8 cellular contexts compared by ENCODE assay signal in genomic region chr17:28599311-28600184, GRCh38. TPM values are rescaled to one million over a fixed set of nuclear protein-coding genes. Genes with fewer than 3 reads are reported as not detected.
A peak's percentile ranks its signal among the peaks of the same experiment; 100 is the strongest.
DNase-seq lines count a peak whose midpoint lies in the region; ATAC-seq, FAIRE-seq and TF ChIP-seq lines count a peak whose summit lies in the region.

No MANE protein-coding gene starts in this region.

- peak overlapping the region; percentile 99 for H3K27ac Mint-ChIP-seq in activated CD4-positive, alpha-beta memory T cell treated with anti-CD3 and anti-CD28 coated beads, Interleukin-2, amount 10 ng/mL, durations not matched to agents 7 days and 5 days
- peak overlapping the region; percentile 89 for H3K27ac Mint-ChIP-seq in endodermal cell

- H3K36me3 Mint-ChIP-seq in activated CD4-positive, alpha-beta memory T cell treated with anti-CD3 and anti-CD28 coated beads, Interleukin-2, amount 10 ng/mL, durations not matched to agents 7 days and 5 days (ENCODE audit: low read depth), result peaks cover 18% of the 10 kb centered on the region
- peaks cover 18% of the 10 kb centered on the region for H3K36me3 Mint-ChIP-seq in endodermal cell (ENCODE audit: low read depth)

- H3K36me3 ChIP-seq in BJ (ENCODE audit: control insufficient read depth, insufficient read depth, low read length) (no peaks in the 10 kb centered on the region), endodermal cell (ENCODE audit: control insufficient read depth, insufficient read depth, low read length) (peaks cover 16% of the 10 kb centered on the region), mucosa of descending colon (ENCODE audit: low read depth) (no peaks in the 10 kb centered on the region)

- H3K4me1 ChIP-seq in endodermal cell (ENCODE audit: control insufficient read depth, insufficient read depth, low read length) (no peaks in the 10 kb centered on the region), mucosa of descending colon (ENCODE audit: low read depth) (peaks cover 18% of the 10 kb centered on the region)

- FAIRE-seq in GM19239 (lab: Jason Lieb, UNC), result peak; percentile 79

- peak overlapping the region; percentile 24 for H3K27ac ChIP-seq in endodermal cell (ENCODE audit: low read depth, low read length)

- H3K9me3 Mint-ChIP-seq in activated CD4-positive, alpha-beta memory T cell treated with anti-CD3 and anti-CD28 coated beads, Interleukin-2, amount 10 ng/mL, durations not matched to agents 7 days and 5 days, result no peaks in the 10 kb centered on the region
- H3K9me3 Mint-ChIP-seq in endodermal cell, result peaks cover 3% of the 10 kb centered on the region

- POLR2A ChIA-PET in BJ (lab: Charles Lee), result interaction anchor here (0.5 kb wide), 1 partner anchor 101 kb away, joined by 16 read pairs; no protein-coding TSS in a partner anchor
- POLR2A ChIA-PET in activated CD4-positive, alpha-beta memory T cell treated with anti-CD3 and anti-CD28 coated beads, Interleukin-2, amount 10 ng/mL, durations not matched to agents 7 days and 5 days (lab: Charles Lee), result interaction anchor here (0.6 to 3.6 kb wide), 28 partner anchors 10 to 356 kb away, joined by 3 to 61 read pairs (median 6); partner anchors contain the start of genes ALDOC, BLTP2, PIGS and POLDIP2

- no peaks in the 10 kb centered on the region for H3K27me3 ChIP-seq in BJ (ENCODE audit: control insufficient read depth, insufficient read depth, low read length)
- no peaks in the 10 kb centered on the region for H3K27me3 ChIP-seq in endodermal cell (ENCODE audit: control insufficient read depth, insufficient read depth, low read length, poor library complexity, severe bottlenecking)

- 34 to 50% methylated on average over 30 to 40 of the region's 40 CpGs for WGBS in endodermal cell (ENCODE audit: insufficient coverage in 1 of 2, insufficient read length in 1 of 2), 2 experiments

- peaks cover 23% of the 10 kb centered on the region for H3K4me1 Mint-ChIP-seq in activated CD4-positive, alpha-beta memory T cell treated with anti-CD3 and anti-CD28 coated beads, Interleukin-2, amount 10 ng/mL, durations not matched to agents 7 days and 5 days
- H3K4me1 Mint-ChIP-seq in endodermal cell, result peaks cover 14% of the 10 kb centered on the region

- ATAC-seq in HG03378 (IDR thresholded peaks at IDR 0.05; ENCODE audit: unreplicated experiment) (peak; percentile 53), mucosa of descending colon (peak; percentile 81)

- H3K9me3 ChIP-seq in endodermal cell (ENCODE audit: control insufficient read depth, low read length) (no peaks in the 10 kb centered on the region), mucosa of descending colon (no peaks in the 10 kb centered on the region)

- CTCF ChIA-PET in BJ (lab: Yijun Ruan, JAX), result interaction anchor here (1.1 to 5.5 kb wide), 3 partner anchors 10 to 45 kb away, joined by 4 to 35 read pairs (median 6); partner anchors contain the start of genes BLTP2 and RSKR
- CTCF ChIA-PET in activated CD4-positive, alpha-beta memory T cell treated with anti-CD3 and anti-CD28 coated beads, Interleukin-2, amount 10 ng/mL, durations not matched to agents 7 days and 5 days (lab: Charles Lee), result interaction anchor here (0.6 to 2.3 kb wide), 8 partner anchors 25 to 280 kb away, joined by 3 to 7 read pairs (median 3); partner anchors contain the start of genes BLTP2, PIGS, RPL23A and TLCD1

- peak overlapping the region; percentile 85 for H3K4me3 Mint-ChIP-seq in activated CD4-positive, alpha-beta memory T cell treated with anti-CD3 and anti-CD28 coated beads, Interleukin-2, amount 10 ng/mL, durations not matched to agents 7 days and 5 days
- peak overlapping the region; percentile 89 for H3K4me3 Mint-ChIP-seq in endodermal cell

- H3K9ac ChIP-seq in endodermal cell (ENCODE audit: extremely low read depth, low read length, poor library complexity, severe bottlenecking), result peak overlapping the region; percentile 90

- DNase-seq in BJ (ENCODE audit: low read depth) (peak; percentile 53), GM19239 (ENCODE audit: insufficient read length, low spot score) (peak; percentile 62), NCI-H748 (lab: John Stamatoyannopoulos, UW; ENCODE audit: unreplicated experiment) (peak; percentile 79), endodermal cell (no peak), mucosa of descending colon (peak; percentile 69 to 77 (median 73))
- DNase-seq in activated CD4-positive, alpha-beta memory T cell treated with anti-CD3 and anti-CD28 coated beads, Interleukin-2, amount 10 ng/mL, durations not matched to agents 7 days and 5 days, result peak; percentile 64
- peak; percentile 27 to 37 for DNase-seq in stimulated activated CD8-positive, alpha-beta memory T cell treated with anti-CD3 and anti-CD28 coated beads, Interleukin-4, amount 100 ng/mL, for 1 hour (ENCODE audit: low read depth in 2 of 2, low spot score in 1 of 2)

- intact Hi-C loops in mucosa of descending colon (cut with DNase I, micrococcal nuclease), result no loop called here

- H3K4me3 ChIP-seq in BJ (ENCODE audit: low read depth, low read length) (peak overlapping the region; percentile 65), endodermal cell (ENCODE audit: low read length) (peak overlapping the region; percentile 93), mucosa of descending colon (peak overlapping the region; percentile 19)

- no peaks in the 10 kb centered on the region for H3K27me3 Mint-ChIP-seq in activated CD4-positive, alpha-beta memory T cell treated with anti-CD3 and anti-CD28 coated beads, Interleukin-2, amount 10 ng/mL, durations not matched to agents 7 days and 5 days
- H3K27me3 Mint-ChIP-seq in endodermal cell (ENCODE audit: insufficient read depth), result no peaks in the 10 kb centered on the region

- TF ChIP-seq CTCF in BJ (IDR thresholded peaks at IDR 0.05; ENCODE audit: insufficient read depth, low read depth, low read length) (no peak), endodermal cell (conservative IDR thresholded peaks at IDR 0.05) (no peak), mucosa of descending colon (IDR thresholded peaks at IDR 0.05) (no peak)

RNA-seq across cellular contexts. Expression of gene SPAG5, which starts 0.7 kb away (rescaled TPM):
- 36.1 and 41.3 TPM in 2 replicates for polyA plus RNA-seq in BJ (2011; rRNA removed)
- polyA minus RNA-seq in BJ (2011; rRNA and poly(A)+ RNA removed), result 29.0 and 47.9 TPM in 2 replicates
- total RNA-seq in activated CD4-positive, alpha-beta memory T cell treated with anti-CD3 and anti-CD28 coated beads, Interleukin-2, amount 10 ng/mL, durations not matched to agents 7 days and 5 days, result 100 to 1,000 TPM; 125 to 127 TPM
- total RNA-seq in endodermal cell (100 to 1,000 TPM in 1 of 2 donors, 10 to 100 TPM in 1; 84.8 to 132 TPM), mucosa of descending colon (10 to 100 TPM in 2 of 3 donors, 1 to 10 TPM in 1; 7.2 to 30.3 (median 15.1) TPM)
- polyA plus RNA-seq in endodermal cell (2013, experiment 1 of 2), result 103 TPM
- 113 TPM for polyA plus RNA-seq in endodermal cell (2013, experiment 2 of 2)

RNA-seq across cellular contexts. Expression of gene RSKR, which starts 14.4 kb away (rescaled TPM):
- polyA plus RNA-seq in BJ (2011; rRNA removed), result 3.7 and 4.8 TPM in 2 replicates
- polyA minus RNA-seq in BJ (2011; rRNA and poly(A)+ RNA removed), result 3.9 and 7.2 TPM in 2 replicates
- total RNA-seq in activated CD4-positive, alpha-beta memory T cell treated with anti-CD3 and anti-CD28 coated beads, Interleukin-2, amount 10 ng/mL, durations not matched to agents 7 days and 5 days, result 10 to 100 TPM; 15.5 to 19.7 TPM
- 10 to 100 TPM; 25.5 to 27.6 TPM for total RNA-seq in endodermal cell
- 21.8 TPM for polyA plus RNA-seq in endodermal cell (2013, experiment 1 of 2)
- polyA plus RNA-seq in endodermal cell (2013, experiment 2 of 2), result 21.9 TPM
- total RNA-seq in mucosa of descending colon, result 10 to 100 TPM; 10.0 to 15.1 (median 11.1) TPM

RNA-seq across cellular contexts. Expression of gene ALDOC, which starts 22.9 kb away (rescaled TPM):
- 50.0 and 65.4 TPM in 2 replicates for polyA plus RNA-seq in BJ (2011; rRNA removed)
- polyA minus RNA-seq in BJ (2011; rRNA and poly(A)+ RNA removed), result 25.0 and 43.8 TPM in 2 replicates
- 100 to 1,000 TPM; 140 to 147 TPM for total RNA-seq in activated CD4-positive, alpha-beta memory T cell treated with anti-CD3 and anti-CD28 coated beads, Interleukin-2, amount 10 ng/mL, durations not matched to agents 7 days and 5 days
- total RNA-seq in endodermal cell, result 10 to 100 TPM; 12.3 to 14.1 TPM
- polyA plus RNA-seq in endodermal cell (2013, experiment 1 of 2), result 46.7 TPM
- polyA plus RNA-seq in endodermal cell (2013, experiment 2 of 2), result 37.3 TPM
- 10 to 100 TPM; 15.3 to 25.4 (median 19.7) TPM for total RNA-seq in mucosa of descending colon

RNA-seq across cellular contexts. Expression of gene PIGS, which starts 28.2 kb away (rescaled TPM):
- 33.4 and 99.5 TPM in 2 replicates for polyA plus RNA-seq in BJ (2011; rRNA removed)
- 25.4 and 32.1 TPM in 2 replicates for polyA minus RNA-seq in BJ (2011; rRNA and poly(A)+ RNA removed)
- 10 to 100 TPM; 66.3 to 66.6 TPM for total RNA-seq in activated CD4-positive, alpha-beta memory T cell treated with anti-CD3 and anti-CD28 coated beads, Interleukin-2, amount 10 ng/mL, durations not matched to agents 7 days and 5 days
- total RNA-seq in endodermal cell (10 to 100 TPM; 34.9 to 43.0 TPM), mucosa of descending colon (100 to 1,000 TPM in 1 of 3 donors, 10 to 100 TPM in 2; 52.2 to 100 (median 88.5) TPM)
- 69.2 TPM for polyA plus RNA-seq in endodermal cell (2013, experiment 1 of 2)
- polyA plus RNA-seq in endodermal cell (2013, experiment 2 of 2), result 59.0 TPM

RNA-seq across cellular contexts. Expression of gene BLTP2, which starts 45.4 kb away (rescaled TPM):
- polyA plus RNA-seq in BJ (2011; rRNA removed), result 142 and 206 TPM in 2 replicates
- polyA minus RNA-seq in BJ (2011; rRNA and poly(A)+ RNA removed), result 270 and 439 TPM in 2 replicates
- 100 to 1,000 TPM; 120 to 128 TPM for total RNA-seq in activated CD4-positive, alpha-beta memory T cell treated with anti-CD3 and anti-CD28 coated beads, Interleukin-2, amount 10 ng/mL, durations not matched to agents 7 days and 5 days
- total RNA-seq in endodermal cell, result 100 to 1,000 TPM; 132 to 144 TPM
- polyA plus RNA-seq in endodermal cell (2013, experiment 1 of 2), result 73.3 TPM
- polyA plus RNA-seq in endodermal cell (2013, experiment 2 of 2), result 72.0 TPM
- 100 to 1,000 TPM; 131 to 159 (median 134) TPM for total RNA-seq in mucosa of descending colon

Comparison
In these comparisons a context has a peak if more than half of its experiments do, and no peak if none do; other contexts are left out.
1. H3K4me3 ChIP-seq: peak in every context shown above with its lines; median percentile 93 in endodermal cell; 65 in BJ; 19 in mucosa of descending colon.
2. RNA of gene ALDOC, which starts 22.9 kb away (total RNA-seq): 140 to 147 TPM in activated CD4-positive, alpha-beta memory T cell treated with anti-CD3 and anti-CD28 coated beads, Interleukin-2, amount 10 ng/mL, durations not matched to agents 7 days and 5 days; 15.3 to 25.4 TPM in mucosa of descending colon and 12.3 to 14.1 TPM in endodermal cell; every median in the first group is over 4 times any median in the second.